ENCODE assay signal across 15 cellular contexts in the genomic region with DNA sequence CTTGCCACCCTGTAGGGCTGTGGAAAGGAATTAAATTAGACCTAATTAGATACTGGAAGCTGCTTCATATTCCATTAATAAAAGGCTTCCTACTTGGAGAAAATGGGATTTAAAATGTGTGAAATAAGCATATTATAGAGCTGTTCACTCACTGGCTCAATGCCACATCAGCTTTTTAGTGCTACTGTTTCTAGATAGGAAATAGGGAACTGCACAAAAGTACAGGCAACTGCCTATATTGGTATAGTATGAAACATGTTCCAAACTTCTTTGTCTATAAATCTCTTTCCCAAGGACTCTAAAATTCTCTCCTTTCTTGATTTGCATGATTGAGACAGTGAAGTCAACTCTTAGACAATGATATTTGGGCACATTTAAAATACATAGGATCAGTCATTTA.
A peak's percentile ranks its signal among the peaks of the same experiment; 100 is the strongest.
DNase-seq lines count a peak whose midpoint lies in the region; ATAC-seq and TF ChIP-seq lines count a peak whose summit lies in the region.
"Had no signal": no experiment of that assay in that cellular context is flagged by ENCODE, and none has a peak within 500 bp of the region (broad histone marks: within the 10 kb centered on the region; RNA-seq: fewer than 3 reads in every experiment).

No MANE protein-coding gene starts in this region.

- H3K27me3 Mint-ChIP-seq in nephron (ENCODE audit: low read depth): peaks cover 3% of the 10 kb centered on the region
- H3K27me3 Mint-ChIP-seq: activated naive CD8-positive, alpha-beta T cell had no signal

- H3F3A ChIP-seq in SK-N-SH (replicated peaks; ENCODE audit: insufficient read depth): no peaks in the 10 kb centered on the region

- H4K20me1 ChIP-seq in SK-N-SH (ENCODE audit: insufficient read depth): no peaks in the 10 kb centered on the region

- peak overlapping the region; percentile 25; the same call in 1 of the 2 replicates for H3K9ac ChIP-seq in SK-N-SH

- H3K9me2 ChIP-seq in SK-N-SH: no peaks in the 10 kb centered on the region

- H3K4me1 ChIP-seq in SK-N-SH (ENCODE audit: control insufficient read depth in 1 of 2, insufficient read depth in 2 of 2, low read depth in 1 of 2, low read length in 1 of 2): peaks cover 0 to 2% of the 10 kb centered on the region in 2 experiments; a peak in 1 of 4 replicates
- H3K4me1 ChIP-seq: tibial nerve had no signal

- no peaks in the 10 kb centered on the region for H3K79me2 ChIP-seq in SK-N-SH (ENCODE audit: insufficient read depth)

- no peaks in the 10 kb centered on the region for H3K9me3 ChIP-seq in SK-N-SH
- H3K9me3 ChIP-seq: ovary had no signal

- H3K36me3 Mint-ChIP-seq in nephron (ENCODE audit: low read depth): no peaks in the 10 kb centered on the region
- H3K36me3 Mint-ChIP-seq: activated naive CD8-positive, alpha-beta T cell had no signal

- CTCF ChIA-PET in SK-N-SH (lab: Yijun Ruan, JAX): interaction anchor here (0.8 to 1.7 kb wide), 2 partner anchors 8 to 20 kb away, joined by 3 read pairs; no protein-coding TSS in a partner anchor

- DNase-seq in DMS53 (lab: John Stamatoyannopoulos, UW): peak; percentile 17
- DNase-seq in DMS53 treated with DMSO at 0.1 percent for 48 hours (lab: John Stamatoyannopoulos, UW; ENCODE audit: unreplicated experiment): no peak
- DNase-seq in SK-N-SH: no peak
- no peak for DNase-seq in NK-92 treated with Interleukin-12 subunit alpha and Interleukin-12 subunit beta, amount 100 ng/mL, for 24 hours (lab: John Stamatoyannopoulos, UW)
- DNase-seq in kidney tubule cell (ENCODE audit: low spot score): no peak
- no peak for DNase-seq in iPS-NIHi11 (ENCODE audit: low spot score)
- DNase-seq: NCI-H446 treated with DMSO at 0.1 percent for 48 hours; stimulated activated CD4-positive, alpha-beta T cell treated with anti-CD3 and anti-CD28 coated beads, Interleukin-15, amount 100 ng/mL, for 24 hours had no signal

- no peaks in the 10 kb centered on the region for H3K27me3 ChIP-seq in SK-N-SH (ENCODE audit: insufficient read depth)
- H3K27me3 ChIP-seq: ovary, tibial nerve had no signal

- TF ChIP-seq RAD21 in SK-N-SH (IDR thresholded peaks at IDR 0.05; ENCODE audit: low read length): no peak

- H3K4me2 ChIP-seq in SK-N-SH: peak overlapping the region; percentile 75

- peak overlapping the region; percentile 70 for H2AFZ ChIP-seq in SK-N-SH (ENCODE audit: low read depth)

- TF ChIP-seq CTCF in SK-N-SH (IDR thresholded peaks at IDR 0.05): no peak
- no peak for TF ChIP-seq CTCF in nephron (IDR thresholded peaks at IDR 0.05; ENCODE audit: unreplicated experiment in 3 of 3)

- no peaks in the 10 kb centered on the region for H3K4me1 Mint-ChIP-seq in nephron

- H3K9me3 Mint-ChIP-seq in nephron: peaks cover 3% of the 10 kb centered on the region

- H3K36me3 ChIP-seq in SK-N-SH (replicated peaks in 1 of 2; ENCODE audit: control insufficient read depth in 1 of 2, insufficient read depth in 2 of 2, low read length in 1 of 2): no peaks in the 10 kb centered on the region
- H3K36me3 ChIP-seq: ovary, tibial nerve had no signal

- H3K4me3 ChIP-seq in SK-N-SH (ENCODE audit: low read depth in 2 of 2, low read length in 1 of 2): peak overlapping the region; percentile 52 to 69
- H3K4me3 ChIP-seq: tibial nerve had no signal

- POLR2A ChIA-PET in SK-N-SH (lab: Yijun Ruan, JAX): no interaction called here

- peak overlapping the region in 2 of 3 experiments; percentile 34 to 82 for H3K27ac Mint-ChIP-seq in nephron
- H3K27ac Mint-ChIP-seq: activated naive CD8-positive, alpha-beta T cell had no signal

- H3K4me3 Mint-ChIP-seq in nephron: peak overlapping the region; percentile 72 to 84 (median 79)

- ATAC-seq in HG02852 (IDR thresholded peaks at IDR 0.05; ENCODE audit: unreplicated experiment): peak; percentile 5
- ATAC-seq: Right ventricle myocardium inferior had no signal

- H3K27ac ChIP-seq in SK-N-SH (ENCODE audit: low read depth in 2 of 2, low read length in 1 of 2): no peak overlapping the region
- H3K27ac ChIP-seq: 22Rv1, ovary, tibial nerve had no signal

- TF ChIP-seq EP300 in SK-N-SH (IDR thresholded peaks at IDR 0.05; ENCODE audit: borderline replicate concordance in 1 of 2, low read depth in 1 of 2, low read length in 1 of 2): no peak

TF ChIP-seq in SK-N-SH, 30 proteins besides CTCF, POLR2A, EP300 and RAD21:
- TF ChIP-seq, protein P1, sequence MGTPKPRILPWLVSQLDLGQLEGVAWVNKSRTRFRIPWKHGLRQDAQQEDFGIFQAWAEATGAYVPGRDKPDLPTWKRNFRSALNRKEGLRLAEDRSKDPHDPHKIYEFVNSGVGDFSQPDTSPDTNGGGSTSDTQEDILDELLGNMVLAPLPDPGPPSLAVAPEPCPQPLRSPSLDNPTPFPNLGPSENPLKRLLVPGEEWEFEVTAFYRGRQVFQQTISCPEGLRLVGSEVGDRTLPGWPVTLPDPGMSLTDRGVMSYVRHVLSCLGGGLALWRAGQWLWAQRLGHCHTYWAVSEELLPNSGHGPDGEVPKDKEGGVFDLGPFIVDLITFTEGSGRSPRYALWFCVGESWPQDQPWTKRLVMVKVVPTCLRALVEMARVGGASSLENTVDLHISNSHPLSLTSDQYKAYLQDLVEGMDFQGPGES (IDR thresholded peaks at IDR 0.05; ENCODE audit: low read depth, low read length): no peak
- no peak for TF ChIP-seq SMC3 (IDR thresholded peaks at IDR 0.05; ENCODE audit: low read depth, low read length)
- no peak for TF ChIP-seq MEF2A (IDR thresholded peaks at IDR 0.05; ENCODE audit: borderline replicate concordance, low read depth)
- no peak for TF ChIP-seq EZH2phosphoT487 (IDR thresholded peaks at IDR 0.05; ENCODE audit: borderline replicate concordance, low read depth)
